ENCODE assay signal across 10 cellular contexts in genomic region chr6:167119680-167120556, GRCh38. TPM values are rescaled to one million over a fixed set of nuclear protein-coding genes. Genes with fewer than 3 reads are reported as not detected.
A peak's percentile ranks its signal among the peaks of the same experiment; 100 is the strongest.
DNase-seq lines count a peak whose midpoint lies in the region; ATAC-seq and TF ChIP-seq lines count a peak whose summit lies in the region.
"Had no signal": no experiment of that assay in that cellular context is flagged by ENCODE, and none has a peak within 500 bp of the region (broad histone marks: within the 10 kb centered on the region; RNA-seq: fewer than 3 reads in every experiment).

No MANE protein-coding gene starts in this region.

- H3K4me1 ChIP-seq in Panc1 (ENCODE audit: control insufficient read depth, insufficient read depth, low read length) = no peaks in the 10 kb centered on the region
- H3K4me1 ChIP-seq in effector memory CD4-positive, alpha-beta T cell (ENCODE audit: control insufficient read depth, insufficient read depth, low read length, poor library complexity, severe bottlenecking) = peaks cover 75% of the 10 kb centered on the region
- no peaks in the 10 kb centered on the region for H3K4me1 ChIP-seq in ascending aorta

- H3K4me1 Mint-ChIP-seq in CD4-positive, alpha-beta T cell (ENCODE audit: low read depth) = peaks cover 65% of the 10 kb centered on the region

- no TSS peak for BruUV-seq in Panc1 (replicated peaks; lab: Mats Ljungman, UMichigan)

- POLR2A ChIA-PET in CD4-positive, alpha-beta T cell (lab: Charles Lee) = interaction anchor here (0.6 to 2.7 kb wide), 17 partner anchors 18 to 778 kb away, joined by 3 to 13 read pairs (median 4); partner anchors contain the start of genes CEP43, RNASET2 and RPS6KA2
- POLR2A ChIA-PET in Panc1 (lab: Charles Lee) = no interaction called here

- no peak overlapping the region for H3K4me3 ChIP-seq in Panc1 (ENCODE audit: low read depth in 2 of 2, low read length in 2 of 2)
- H3K4me3 ChIP-seq in effector memory CD4-positive, alpha-beta T cell (ENCODE audit: insufficient read depth, low read depth, low read length, poor library complexity, severe bottlenecking) = no peak overlapping the region
- H3K4me3 ChIP-seq in ascending aorta = no peak overlapping the region

- peak; percentile 40 to 84 (median 58) for DNase-seq in CD4-positive, alpha-beta T cell
- DNase-seq in Panc1 (ENCODE audit: low read depth, low spot score) (no peak), medulla oblongata (ENCODE audit: extremely low spot score) (no peak), ascending aorta (ENCODE audit: low spot score in 2 of 2) (no peak), kidney glomerular epithelial cell (lab: John Stamatoyannopoulos, UW) (no peak)
- peak; percentile 53 to 69 (median 58) for DNase-seq in effector memory CD4-positive, alpha-beta T cell
- DNase-seq: posterior cingulate gyrus had no signal

- H3K36me3 ChIP-seq in Panc1 (ENCODE audit: control insufficient read depth, insufficient read depth, low read length) (no peaks in the 10 kb centered on the region), ascending aorta (no peaks in the 10 kb centered on the region)
- H3K36me3 ChIP-seq in effector memory CD4-positive, alpha-beta T cell (ENCODE audit: control insufficient read depth, insufficient read depth, low read length) = no peaks in the 10 kb centered on the region

- peak overlapping the region; percentile 51 for H3K27ac ChIP-seq in CD4-positive, alpha-beta T cell (ENCODE audit: low read depth, low read length)
- H3K27ac ChIP-seq in Panc1 (ENCODE audit: low read length) (no peak overlapping the region), ascending aorta (no peak overlapping the region)
- peak overlapping the region; percentile 62 for H3K27ac ChIP-seq in effector memory CD4-positive, alpha-beta T cell (ENCODE audit: insufficient read depth, low read length, poor library complexity, severe bottlenecking)

- peak overlapping the region; percentile 32 for H3K4me3 Mint-ChIP-seq in CD4-positive, alpha-beta T cell

- H3K36me3 Mint-ChIP-seq in CD4-positive, alpha-beta T cell (ENCODE audit: low read depth) = no peaks in the 10 kb centered on the region

- peak; percentile 92 for ATAC-seq in CD4-positive, alpha-beta T cell (ENCODE audit: poor library complexity)
- ATAC-seq in Panc1 = no peak
- ATAC-seq in HG02763 (IDR thresholded peaks at IDR 0.05; ENCODE audit: unreplicated experiment) = no peak

- in situ Hi-C loops in Panc1 (cut with HindIII; ENCODE audit: low pct_unique_long_range_greater_than_20kb, low sequenced_read_pairs) = no loop called here

- H3K9me3 ChIP-seq in CD4-positive, alpha-beta T cell (ENCODE audit: control insufficient read depth, low read length) = no peaks in the 10 kb centered on the region
- 0 out of 2 replicates have a peak, but pooled peaks cover 3% of the 10 kb centered on the region for H3K9me3 ChIP-seq in Panc1 (ENCODE audit: control insufficient read depth, insufficient read depth, low read depth, low read length)
- no peaks in the 10 kb centered on the region for H3K9me3 ChIP-seq in effector memory CD4-positive, alpha-beta T cell (ENCODE audit: control insufficient read depth, low read length)
- no peaks in the 10 kb centered on the region for H3K9me3 ChIP-seq in ascending aorta

- H3K27ac Mint-ChIP-seq in CD4-positive, alpha-beta T cell = peak overlapping the region; percentile 95

- no peaks in the 10 kb centered on the region for H3K27me3 Mint-ChIP-seq in CD4-positive, alpha-beta T cell

- no peaks in the 10 kb centered on the region for H3K27me3 ChIP-seq in CD4-positive, alpha-beta T cell (ENCODE audit: control insufficient read depth, insufficient read depth, low read length)
- H3K27me3 ChIP-seq in Panc1 (ENCODE audit: control insufficient read depth, insufficient read depth, low read length) = peaks cover 16% of the 10 kb centered on the region
- H3K27me3 ChIP-seq in effector memory CD4-positive, alpha-beta T cell (replicated peaks; ENCODE audit: control insufficient read depth, insufficient read depth, low read length, poor library complexity, severe bottlenecking) = no peaks in the 10 kb centered on the region
- H3K27me3 ChIP-seq in ascending aorta = no peaks in the 10 kb centered on the region

- no peaks in the 10 kb centered on the region for H3K9me3 Mint-ChIP-seq in CD4-positive, alpha-beta T cell

- intact Hi-C loops in CD4-positive, alpha-beta T cell (cut with DNase I, micrococcal nuclease) = loop anchor here (5.0 kb wide), 3 partner anchors 78 to 168 kb away; partner anchors contain the start of gene CEP43 (in 1 of the 2)
- intact Hi-C loops in Panc1 (cut with micrococcal nuclease; ENCODE audit: unreplicated experiment) = no loop called here
- intact Hi-C loops in ascending aorta (cut with DNase I) = no loop called here

- no peak for TF ChIP-seq CTCF in CD4-positive, alpha-beta T cell (IDR thresholded peaks at IDR 0.05)
- peak; percentile 77 for TF ChIP-seq CTCF in GM12873 (IDR thresholded peaks at IDR 0.05; ENCODE audit: insufficient read depth, low read depth, low read length, missing control alignments)
- TF ChIP-seq CTCF in Panc1 (IDR thresholded peaks at IDR 0.05) = peak; percentile 42; the same call in 1 of the 2 replicates
- TF ChIP-seq CTCF in ascending aorta (IDR thresholded peaks at IDR 0.05) = no peak

- CTCF ChIA-PET in CD4-positive, alpha-beta T cell (lab: Charles Lee) = interaction anchor here (0.5 to 1.8 kb wide), 5 partner anchors 10 to 231 kb away, joined by 3 to 6 read pairs (median 5); no protein-coding TSS in a partner anchor
- CTCF ChIA-PET in Panc1 (lab: Charles Lee) = no interaction called here

RNA-seq across cellular contexts. Expression of gene CCR6, which starts 3.0 kb away (rescaled TPM):
- total RNA-seq in CD4-positive, alpha-beta T cell = 10 to 100 TPM; 13.6 to 15.9 TPM
- not detected for total RNA-seq in Panc1 (2021; ENCODE audit: unreplicated experiment)
- polyA plus RNA-seq in Panc1 (2012; ENCODE audit: insufficient read length) = not detected
- total RNA-seq in ascending aorta = not detected

RNA-seq across cellular contexts. Expression of gene GPR31, which starts 37.9 kb away (rescaled TPM):
- not detected for total RNA-seq in CD4-positive, alpha-beta T cell
- total RNA-seq in Panc1 (2021; ENCODE audit: unreplicated experiment) (not detected), ascending aorta (not detected)
- not detected for polyA plus RNA-seq in Panc1 (2012; ENCODE audit: insufficient read length)
- total RNA-seq: M059J had no signal

Comparison
In these comparisons a context has a peak if more than half of its experiments do, and no peak if none do; other contexts are left out.
1. DNase-seq: peak in CD4-positive, alpha-beta T cell (10 of 10) and effector memory CD4-positive, alpha-beta T cell (3 of 3); none in Panc1 (single experiment), medulla oblongata (single experiment), ascending aorta (0 of 2) and kidney glomerular epithelial cell (single experiment).
2. H3K27ac ChIP-seq: peak in CD4-positive, alpha-beta T cell (single experiment) and effector memory CD4-positive, alpha-beta T cell (single experiment); none in Panc1 (single experiment) and ascending aorta (0 of 2).
3. CTCF ChIP-seq: peak in GM12873 (single experiment) and Panc1 (single experiment); none in CD4-positive, alpha-beta T cell (single experiment) and ascending aorta (0 of 3).
4. RNA of gene CCR6, which starts 3.0 kb away (total RNA-seq): 13.6 to 15.9 TPM in CD4-positive, alpha-beta T cell; not detected in Panc1 (single experiment) and not detected in ascending aorta (single experiment); every median in the first group is over 10 times any median in the second.
5. intact Hi-C loops: an anchor here in CD4-positive, alpha-beta T cell (5.0 kb wide); none called in Panc1 and ascending aorta.